In the genomic region with DNA sequence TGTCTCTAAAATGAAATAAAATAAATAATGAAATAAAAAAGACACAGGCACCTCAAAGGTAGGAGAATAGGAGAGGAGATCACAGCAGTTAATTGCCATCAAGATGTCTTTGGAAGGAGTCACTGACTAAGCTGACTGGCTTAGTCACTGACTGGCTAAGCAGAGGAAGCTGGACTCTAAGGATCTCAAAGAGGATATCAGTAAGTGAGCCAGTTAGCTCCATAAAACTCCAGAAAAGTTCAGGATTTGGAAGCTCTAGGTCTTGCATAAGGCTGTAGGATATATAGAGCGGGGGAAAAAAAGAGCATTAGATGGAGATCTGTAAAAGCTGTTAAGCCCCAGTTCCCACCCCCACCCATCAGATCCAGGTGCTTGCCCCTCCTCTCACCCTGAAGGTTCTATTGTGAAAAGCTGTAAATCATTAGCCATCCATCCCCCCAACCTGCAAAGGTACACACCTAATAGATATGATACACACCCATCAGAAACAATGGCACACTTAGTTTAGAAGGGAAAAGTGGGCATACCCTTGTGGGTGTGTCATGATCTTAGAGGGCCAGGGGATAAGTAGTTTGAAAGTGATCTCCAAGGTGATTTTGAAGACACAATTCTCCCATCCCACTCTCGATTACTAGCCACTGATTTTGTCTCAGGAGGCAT, we compare ENCODE assay signal across 1 cellular context.
TF ChIP-seq lines count a peak whose summit lies in the region.

No MANE protein-coding gene starts in this region.

TF ChIP-seq in GM23338, 12 proteins besides CTCF, POLR2A, EP300 and RAD21 (continued from another document):
- TF ChIP-seq, protein P1, sequence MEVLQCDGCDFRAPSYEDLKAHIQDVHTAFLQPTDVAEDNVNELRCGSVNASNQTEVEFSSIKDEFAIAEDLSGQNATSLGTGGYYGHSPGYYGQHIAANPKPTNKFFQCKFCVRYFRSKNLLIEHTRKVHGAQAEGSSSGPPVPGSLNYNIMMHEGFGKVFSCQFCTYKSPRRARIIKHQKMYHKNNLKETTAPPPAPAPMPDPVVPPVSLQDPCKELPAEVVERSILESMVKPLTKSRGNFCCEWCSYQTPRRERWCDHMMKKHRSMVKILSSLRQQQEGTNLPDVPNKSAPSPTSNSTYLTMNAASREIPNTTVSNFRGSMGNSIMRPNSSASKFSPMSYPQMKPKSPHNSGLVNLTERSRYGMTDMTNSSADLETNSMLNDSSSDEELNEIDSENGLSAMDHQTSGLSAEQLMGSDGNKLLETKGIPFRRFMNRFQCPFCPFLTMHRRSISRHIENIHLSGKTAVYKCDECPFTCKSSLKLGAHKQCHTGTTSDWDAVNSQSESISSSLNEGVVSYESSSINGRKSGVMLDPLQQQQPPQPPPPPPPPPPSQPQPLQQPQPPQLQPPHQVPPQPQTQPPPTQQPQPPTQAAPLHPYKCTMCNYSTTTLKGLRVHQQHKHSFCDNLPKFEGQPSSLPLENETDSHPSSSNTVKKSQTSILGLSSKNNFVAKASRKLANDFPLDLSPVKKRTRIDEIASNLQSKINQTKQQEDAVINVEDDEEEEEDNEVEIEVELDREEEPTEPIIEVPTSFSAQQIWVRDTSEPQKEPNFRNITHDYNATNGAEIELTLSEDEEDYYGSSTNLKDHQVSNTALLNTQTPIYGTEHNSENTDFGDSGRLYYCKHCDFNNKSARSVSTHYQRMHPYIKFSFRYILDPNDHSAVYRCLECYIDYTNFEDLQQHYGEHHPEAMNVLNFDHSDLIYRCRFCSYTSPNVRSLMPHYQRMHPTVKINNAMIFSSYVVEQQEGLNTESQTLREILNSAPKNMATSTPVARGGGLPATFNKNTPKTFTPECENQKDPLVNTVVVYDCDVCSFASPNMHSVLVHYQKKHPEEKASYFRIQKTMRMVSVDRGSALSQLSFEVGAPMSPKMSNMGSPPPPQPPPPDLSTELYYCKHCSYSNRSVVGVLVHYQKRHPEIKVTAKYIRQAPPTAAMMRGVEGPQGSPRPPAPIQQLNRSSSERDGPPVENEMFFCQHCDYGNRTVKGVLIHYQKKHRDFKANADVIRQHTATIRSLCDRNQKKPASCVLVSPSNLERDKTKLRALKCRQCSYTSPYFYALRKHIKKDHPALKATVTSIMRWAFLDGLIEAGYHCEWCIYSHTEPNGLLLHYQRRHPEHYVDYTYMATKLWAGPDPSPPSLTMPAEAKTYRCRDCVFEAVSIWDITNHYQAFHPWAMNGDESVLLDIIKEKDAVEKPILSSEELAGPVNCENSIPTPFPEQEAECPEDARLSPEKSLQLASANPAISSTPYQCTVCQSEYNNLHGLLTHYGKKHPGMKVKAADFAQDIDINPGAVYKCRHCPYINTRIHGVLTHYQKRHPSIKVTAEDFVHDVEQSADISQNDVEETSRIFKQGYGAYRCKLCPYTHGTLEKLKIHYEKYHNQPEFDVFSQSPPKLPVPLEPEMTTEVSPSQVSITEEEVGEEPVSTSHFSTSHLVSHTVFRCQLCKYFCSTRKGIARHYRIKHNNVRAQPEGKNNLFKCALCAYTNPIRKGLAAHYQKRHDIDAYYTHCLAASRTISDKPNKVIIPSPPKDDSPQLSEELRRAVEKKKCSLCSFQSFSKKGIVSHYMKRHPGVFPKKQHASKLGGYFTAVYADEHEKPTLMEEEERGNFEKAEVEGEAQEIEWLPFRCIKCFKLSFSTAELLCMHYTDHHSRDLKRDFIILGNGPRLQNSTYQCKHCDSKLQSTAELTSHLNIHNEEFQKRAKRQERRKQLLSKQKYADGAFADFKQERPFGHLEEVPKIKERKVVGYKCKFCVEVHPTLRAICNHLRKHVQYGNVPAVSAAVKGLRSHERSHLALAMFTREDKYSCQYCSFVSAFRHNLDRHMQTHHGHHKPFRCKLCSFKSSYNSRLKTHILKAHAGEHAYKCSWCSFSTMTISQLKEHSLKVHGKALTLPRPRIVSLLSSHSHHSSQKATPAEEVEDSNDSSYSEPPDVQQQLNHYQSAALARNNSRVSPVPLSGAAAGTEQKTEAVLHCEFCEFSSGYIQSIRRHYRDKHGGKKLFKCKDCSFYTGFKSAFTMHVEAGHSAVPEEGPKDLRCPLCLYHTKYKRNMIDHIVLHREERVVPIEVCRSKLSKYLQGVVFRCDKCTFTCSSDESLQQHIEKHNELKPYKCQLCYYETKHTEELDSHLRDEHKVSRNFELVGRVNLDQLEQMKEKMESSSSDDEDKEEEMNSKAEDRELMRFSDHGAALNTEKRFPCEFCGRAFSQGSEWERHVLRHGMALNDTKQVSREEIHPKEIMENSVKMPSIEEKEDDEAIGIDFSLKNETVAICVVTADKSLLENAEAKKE (CRISPR knock-in tag; IDR thresholded peaks at IDR 0.05): no peak
- no peak for TF ChIP-seq NANOG (IDR thresholded peaks at IDR 0.05; ENCODE audit: borderline replicate concordance)
